In genomic region chr5:149552038-149552494, GRCh38 we compare ENCODE assay signal across 8 cellular contexts. TPM values are rescaled to one million over a fixed set of nuclear protein-coding genes. Genes with fewer than 3 reads are reported as not detected.
A peak's percentile ranks its signal among the peaks of the same experiment; 100 is the strongest.
DNase-seq lines count a peak whose midpoint lies in the region; ATAC-seq, FAIRE-seq and TF ChIP-seq lines count a peak whose summit lies in the region.

No MANE protein-coding gene starts in this region.

- no peak for DNase-seq in activated T-cell treated with anti-CD3 and anti-CD28 coated beads, Interleukin-2, amount 50 U/mL, for 72 hours
- no peak for DNase-seq in activated T-cell treated with anti-CD3 and anti-CD28 coated beads, Interleukin-2, amount 50 U/mL, for 48 hours
- DNase-seq in K562 (ENCODE audit: extremely low read depth in 1 of 4, low spot score in 3 of 4) (no peak), lower lobe of right lung (no peak), transverse colon (no peak), superior temporal gyrus (ENCODE audit: extremely low spot score) (no peak)

- H3K27me3 ChIP-seq in K562 (ENCODE audit: control insufficient read depth in 2 of 2, insufficient read depth in 2 of 2, low read length in 2 of 2): no peaks in the 10 kb centered on the region
- no peaks in the 10 kb centered on the region for H3K27me3 ChIP-seq in lower lobe of right lung (ENCODE audit: low read depth)
- H3K27me3 ChIP-seq in transverse colon: no peaks in the 10 kb centered on the region

- intact Hi-C loops in K562 (cut with micrococcal nuclease): no loop called here
- intact Hi-C loops in lower lobe of right lung (cut with DNase I): no loop called here
- intact Hi-C loops in transverse colon (cut with DNase I; ENCODE audit: low total_unique reads): no loop called here

- TF ChIP-seq POLR2A in K562 (conservative IDR thresholded peaks at IDR 0.05) (no peak), transverse colon (IDR thresholded peaks at IDR 0.05) (no peak)

- peaks cover 51% of the 10 kb centered on the region for H3K79me2 ChIP-seq in K562 (ENCODE audit: control insufficient read depth, insufficient read depth, low read length)

- H3K27ac ChIP-seq in K562 (ENCODE audit: extremely low read depth, low read depth, low read length) (peak overlapping the region; percentile 82), lower lobe of right lung (peak overlapping the region; percentile 98), transverse colon (peak overlapping the region; percentile 98 to 99 (median 98))

- no TSS peak for BruUV-seq in K562 (replicated peaks; lab: Mats Ljungman, UMichigan)

- peak overlapping the region; percentile 95 to 98 for H3K4me3 Mint-ChIP-seq in activated T-cell treated with anti-CD3 and anti-CD28 coated beads, Interleukin-2, amount 50 U/mL, for 72 hours

- CTCF ChIA-PET in K562 (lab: Yijun Ruan, JAX; ENCODE audit: low intra/inter-chr PET ratio): interaction anchor here (0.7 to 2.3 kb wide), 4 partner anchors 106 to 277 kb away, joined by 3 to 19 read pairs (median 4); no protein-coding TSS in a partner anchor

- H3K4me2 ChIP-seq in K562 (ENCODE audit: insufficient read depth, low read length): peak overlapping the region; percentile 94

- no peaks in the 10 kb centered on the region for H3K9me1 ChIP-seq in K562 (ENCODE audit: control insufficient read depth, insufficient read depth, low read length)

- POLR2A ChIA-PET in K562 (lab: Yijun Ruan, JAX): interaction anchor here (0.8 to 3.3 kb wide), 16 partner anchors 10 to 365 kb away, joined by 3 to 14 read pairs (median 4); partner anchors contain the start of gene GRPEL2

- no peak for TF ChIP-seq CTCF in K562 (IDR thresholded peaks at IDR 0.05 in 2 of 3, conservative IDR thresholded peaks at IDR 0.05 in 1 of 3; ENCODE audit: insufficient read depth in 2 of 3, low read depth in 1 of 3, low read length in 3 of 3)
- TF ChIP-seq CTCF in lower lobe of right lung (IDR thresholded peaks at IDR 0.05): no peak
- TF ChIP-seq CTCF in transverse colon (IDR thresholded peaks at IDR 0.05): peak in 2 of 5 experiments; percentile 7 to 47

- H3K4me3 ChIP-seq in K562: peak overlapping the region; percentile 97
- H3K4me3 ChIP-seq in lower lobe of right lung: peak overlapping the region; percentile 91
- H3K4me3 ChIP-seq in transverse colon: peak overlapping the region; percentile 51 to 84 (median 80)

- H3K27ac Mint-ChIP-seq in activated T-cell treated with anti-CD3 and anti-CD28 coated beads, Interleukin-2, amount 50 U/mL, for 72 hours: peak overlapping the region; percentile 100

- in situ Hi-C loops in K562 (cut with MboI) (loop anchor here (5.0 to 25.0 kb wide), 3 partner anchors 110 to 415 kb away; partner anchors contain the start of gene ABLIM3), transverse colon (cut with MboI; ENCODE audit: low pct_ligation_motif_present in 1 of 4, low pct_unique_long_range_greater_than_20kb in 1 of 4, low sequenced_read_pairs in 3 of 4) (loop anchor here in 3 of 4 donors (5.0 to 25.0 kb wide), 3 partner anchors 115 to 215 kb away; partner anchors contain the start of genes GRPEL2 (in 1 of the 3) and IL17B (in 1 of the 3))

- WGBS in K562 (ENCODE audit: insufficient coverage, low coverage, missing lambda C conversion rate): 0% methylated on average over 5 of the region's 6 CpGs
- 24 to 27% methylated on average over 6 of the region's 6 CpGs for WGBS in transverse colon (ENCODE audit: low coverage in 1 of 2), 2 donors

- H3K4me1 Mint-ChIP-seq in activated T-cell treated with anti-CD3 and anti-CD28 coated beads, Interleukin-2, amount 50 U/mL, for 72 hours (ENCODE audit: low read depth): peaks cover 24% of the 10 kb centered on the region

- H2AFZ ChIP-seq in K562 (ENCODE audit: low read depth, low read length): peak overlapping the region; percentile 81

- H3K9me3 Mint-ChIP-seq in activated T-cell treated with anti-CD3 and anti-CD28 coated beads, Interleukin-2, amount 50 U/mL, for 72 hours: no peaks in the 10 kb centered on the region

- no peak for TF ChIP-seq RAD21 in K562 (CRISPR knock-in tag; conservative IDR thresholded peaks at IDR 0.05 in 1 of 2, IDR thresholded peaks at IDR 0.05 in 1 of 2)

- ATAC-seq in activated T-cell treated with anti-CD3 and anti-CD28 coated beads, Interleukin-2, amount 50 U/mL, for 72 hours (replicated peaks in 1 of 2): no peak
- ATAC-seq in K562: no peak
- no peak for ATAC-seq in lower lobe of right lung
- no peak for ATAC-seq in HG03432 (IDR thresholded peaks at IDR 0.05; ENCODE audit: unreplicated experiment)
- no peak for ATAC-seq in HG02571 (IDR thresholded peaks at IDR 0.05; ENCODE audit: unreplicated experiment)

- peaks cover 8% of the 10 kb centered on the region; the same call in 1 of the 2 replicates for H4K20me1 ChIP-seq in K562 (replicated peaks; ENCODE audit: control insufficient read depth, insufficient read depth, low read length)

- peak overlapping the region; percentile 88 to 98; a peak in 3 of 4 replicates for H3K9ac ChIP-seq in K562 (ENCODE audit: insufficient read depth in 1 of 2, low read depth in 2 of 2, low read length in 2 of 2)

- H3K36me3 Mint-ChIP-seq in activated T-cell treated with anti-CD3 and anti-CD28 coated beads, Interleukin-2, amount 50 U/mL, for 72 hours (ENCODE audit: insufficient read depth in 2 of 2): peaks cover 20 to 30% of the 10 kb centered on the region in 2 donors

- no peaks in the 10 kb centered on the region for H3K9me3 ChIP-seq in K562 (replicated peaks; ENCODE audit: control insufficient read depth, insufficient read depth, low read depth, low read length)
- no peaks in the 10 kb centered on the region for H3K9me3 ChIP-seq in lower lobe of right lung
- H3K9me3 ChIP-seq in transverse colon: no peaks in the 10 kb centered on the region

- H3K4me1 ChIP-seq in K562 (replicated peaks in 1 of 2; ENCODE audit: control insufficient read depth in 2 of 2, insufficient read depth in 2 of 2, low read length in 2 of 2): peaks cover 4 to 13% of the 10 kb centered on the region in 2 experiments
- H3K4me1 ChIP-seq in lower lobe of right lung: peaks cover 28% of the 10 kb centered on the region
- peaks cover 18 to 33% (median 23%) of the 10 kb centered on the region in 4 donors for H3K4me1 ChIP-seq in transverse colon

- peaks cover 35% of the 10 kb centered on the region for H3K36me3 ChIP-seq in K562 (ENCODE audit: control insufficient read depth, insufficient read depth, low read length)
- H3K36me3 ChIP-seq in lower lobe of right lung: peaks cover 24% of the 10 kb centered on the region
- H3K36me3 ChIP-seq in transverse colon: peaks cover 0 to 7% (median 3%) of the 10 kb centered on the region in 4 donors

- no peak for FAIRE-seq in K562 (lab: Jason Lieb, UNC)

- no peaks in the 10 kb centered on the region for H3K27me3 Mint-ChIP-seq in activated T-cell treated with anti-CD3 and anti-CD28 coated beads, Interleukin-2, amount 50 U/mL, for 72 hours (ENCODE audit: low read depth)

- no peak for TF ChIP-seq EP300 in K562 (IDR thresholded peaks at IDR 0.05; ENCODE audit: low read length)
- TF ChIP-seq EP300 in transverse colon (IDR thresholded peaks at IDR 0.05; ENCODE audit: low read depth): no peak

TF ChIP-seq in K562, 482 proteins besides CTCF, POLR2A, EP300 and RAD21 (continues in another document):
- TF ChIP-seq BRD9 (IDR thresholded peaks at IDR 0.05; ENCODE audit: low read depth, partially characterized antibody): peak; percentile 26

RNA-seq across cellular contexts. Expression of gene CSNK1A1, which starts 0.8 kb away (rescaled TPM):
- 100 to 1,000 TPM; 176 to 209 TPM for total RNA-seq in activated T-cell treated with anti-CD3 and anti-CD28 coated beads, Interleukin-2, amount 50 U/mL, for 72 hours
- 130 and 191 TPM in 2 replicates for total RNA-seq in K562 (2011; cell fraction: chromatin; rRNA removed; ENCODE audit: low replicate concordance)
- total RNA-seq in K562 (2011; cell fraction: nucleolus; rRNA removed): 70.5 and 71.3 TPM in 2 replicates
- 97.4 and 136 TPM in 2 replicates for total RNA-seq in K562 (2011; cell fraction: nucleoplasm; rRNA removed)
- total RNA-seq in K562 (2014; rRNA removed): 196 TPM in 2 replicates
- 192 and 220 TPM in 2 replicates for total RNA-seq in K562 (2014; rRNA removed; fragmentation: Illumina TruSeq; extraction: Trizol)
- total RNA-seq in K562 (2015; rRNA removed; fragmentation: Illumina TruSeq; extraction: Trizol): 141 and 154 TPM in 2 replicates
- total RNA-seq in K562 (2021): 186 and 196 TPM in 2 replicates
- polyA plus RNA-seq in K562 (2011; rRNA removed): 138 and 185 TPM in 2 replicates
- 64.6 and 80.0 TPM in 2 replicates for polyA plus RNA-seq in K562 (2011; cell fraction: cytosol; rRNA removed)
- 60.4 and 64.4 TPM in 2 replicates for polyA plus RNA-seq in K562 (2011; cell fraction: nucleus; rRNA removed)
- 86.1 and 129 TPM in 2 replicates for polyA plus RNA-seq in K562 (2012)
- polyA plus RNA-seq in K562 (2014; fragmentation: Illumina TruSeq; extraction: Trizol): 120 and 133 TPM in 2 replicates
- 10 to 100 TPM; 49.1 to 63.3 TPM for polyA plus RNA-seq in K562 (2014; fragmentation: Nextera tagmentation; extraction: Ambion mirVana)
- 116 and 117 TPM in 2 replicates for polyA plus RNA-seq in K562 (2014; rRNA removed)
- polyA minus RNA-seq in K562 (2011; rRNA and poly(A)+ RNA removed): 262 and 295 TPM in 2 replicates
- 105 and 106 TPM in 2 replicates for polyA minus RNA-seq in K562 (2011; cell fraction: cytosol; rRNA and poly(A)+ RNA removed)
- polyA minus RNA-seq in K562 (2011; cell fraction: nucleus; rRNA and poly(A)+ RNA removed): 88.7 and 149 TPM in 2 replicates
- 198 TPM for total RNA-seq in lower lobe of right lung
- 100 to 1,000 TPM; 159 to 260 (median 184) TPM for total RNA-seq in transverse colon

RNA-seq across cellular contexts. Expression of gene ARHGEF37, which starts 29.2 kb away (rescaled TPM):
- 1 to 10 TPM; 1.6 to 3.7 TPM for total RNA-seq in activated T-cell treated with anti-CD3 and anti-CD28 coated beads, Interleukin-2, amount 50 U/mL, for 72 hours
- total RNA-seq in K562 (2011; cell fraction: chromatin; rRNA removed; ENCODE audit: low replicate concordance): 0.11 TPM in 1 of 2 replicates, not detected in the other
- not detected in 2 replicates for total RNA-seq in K562 (2011; cell fraction: nucleolus; rRNA removed)
- 0.15 TPM in 1 of 2 replicates, not detected in the other for total RNA-seq in K562 (2011; cell fraction: nucleoplasm; rRNA removed)
- total RNA-seq in K562 (2014; rRNA removed): 0.05 TPM in 1 of 2 replicates, not detected in the other
- total RNA-seq in K562 (2014; rRNA removed; fragmentation: Illumina TruSeq; extraction: Trizol): 0.04 and 0.06 TPM in 2 replicates
- 0.14 TPM in 1 of 2 replicates, not detected in the other for total RNA-seq in K562 (2015; rRNA removed; fragmentation: Illumina TruSeq; extraction: Trizol)
- 0.27 and 0.51 TPM in 2 replicates for total RNA-seq in K562 (2021)
- 0.04 TPM in 2 replicates for polyA plus RNA-seq in K562 (2011; rRNA removed)
- polyA plus RNA-seq in K562 (2011; cell fraction: cytosol; rRNA removed): 0.01 TPM in 2 replicates
- polyA plus RNA-seq in K562 (2011; cell fraction: nucleus; rRNA removed): 0.09 TPM in 1 of 2 replicates, not detected in the other
- polyA plus RNA-seq in K562 (2012): 0.05 and 0.21 TPM in 2 replicates
- polyA plus RNA-seq in K562 (2014; fragmentation: Illumina TruSeq; extraction: Trizol): 0.04 TPM in 1 of 2 replicates, not detected in the other
- polyA plus RNA-seq in K562 (2014; fragmentation: Nextera tagmentation; extraction: Ambion mirVana): under 1 TPM; 0.17 to 0.25 TPM
- 0.01 TPM in 1 of 2 replicates, not detected in the other for polyA plus RNA-seq in K562 (2014; rRNA removed)
- polyA minus RNA-seq in K562 (2011; rRNA and poly(A)+ RNA removed): not detected in 2 replicates
- 2.0 TPM in 1 of 2 replicates, not detected in the other for polyA minus RNA-seq in K562 (2011; cell fraction: cytosol; rRNA and poly(A)+ RNA removed)
- polyA minus RNA-seq in K562 (2011; cell fraction: nucleus; rRNA and poly(A)+ RNA removed): 0.13 TPM in 1 of 2 replicates, not detected in the other
- 13.5 TPM for total RNA-seq in lower lobe of right lung
- total RNA-seq in transverse colon: 10 to 100 TPM; 14.2 to 27.5 (median 21.7) TPM
